In the genomic region with DNA sequence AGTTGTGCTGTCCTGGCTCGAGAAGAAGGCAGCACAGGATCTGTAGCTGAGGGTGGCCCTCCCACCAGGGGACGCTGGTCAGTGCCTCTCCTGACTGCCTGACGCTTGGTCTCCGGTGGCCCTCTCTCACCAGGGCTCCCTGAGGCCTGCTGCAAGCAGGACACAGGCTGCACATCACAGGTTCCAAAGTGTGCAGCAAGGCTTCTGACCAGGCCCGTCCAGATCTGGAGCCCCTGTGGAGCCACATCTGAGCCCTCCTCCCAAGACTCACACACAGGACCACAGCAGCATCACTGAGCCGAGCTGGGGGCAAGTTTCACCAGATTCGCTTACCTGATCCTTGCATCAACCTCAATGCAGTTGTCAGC, we compare ENCODE assay signal across 2 cellular contexts.
TF ChIP-seq lines count a peak whose summit lies in the region.

No MANE protein-coding gene starts in this region.

TF ChIP-seq in HepG2, 621 proteins besides CTCF, POLR2A, EP300 and RAD21:
- TF ChIP-seq TFDP2 (CRISPR knock-in tag; IDR thresholded peaks at IDR 0.05) (no peak), ZBTB21 (CRISPR knock-in tag; IDR thresholded peaks at IDR 0.05) (no peak), ZNF577 (CRISPR knock-in tag; IDR thresholded peaks at IDR 0.05; ENCODE audit: borderline replicate concordance, low read depth) (no peak), PLRG1 (conservative IDR thresholded peaks at IDR 0.05) (no peak), ZNF589 (CRISPR knock-in tag; conservative IDR thresholded peaks at IDR 0.05) (no peak), MAF1 (CRISPR knock-in tag; IDR thresholded peaks at IDR 0.05; ENCODE audit: borderline replicate concordance) (no peak), BATF2 (CRISPR knock-in tag; IDR thresholded peaks at IDR 0.05) (no peak), MED8 (CRISPR knock-in tag; IDR thresholded peaks at IDR 0.05; ENCODE audit: insufficient replicate concordance) (no peak), CBX2 (IDR thresholded peaks at IDR 0.05; ENCODE audit: low read depth, low read length) (no peak), CBX2 (CRISPR knock-in tag; IDR thresholded peaks at IDR 0.05; ENCODE audit: low read depth) (no peak), TGIF2 (CRISPR knock-in tag; IDR thresholded peaks at IDR 0.05) (no peak), ZFX (CRISPR knock-in tag; IDR thresholded peaks at IDR 0.05; ENCODE audit: low read depth) (no peak), MBD4 (IDR thresholded peaks at IDR 0.05; ENCODE audit: borderline replicate concordance, low read length) (no peak), KAT7 (CRISPR knock-in tag; IDR thresholded peaks at IDR 0.05; ENCODE audit: borderline replicate concordance) (no peak), THAP8 (CRISPR knock-in tag; IDR thresholded peaks at IDR 0.05; ENCODE audit: borderline replicate concordance) (no peak), HDAC2 (CRISPR knock-in tag; IDR thresholded peaks at IDR 0.05) (no peak)
- TF ChIP-seq, protein P1, sequence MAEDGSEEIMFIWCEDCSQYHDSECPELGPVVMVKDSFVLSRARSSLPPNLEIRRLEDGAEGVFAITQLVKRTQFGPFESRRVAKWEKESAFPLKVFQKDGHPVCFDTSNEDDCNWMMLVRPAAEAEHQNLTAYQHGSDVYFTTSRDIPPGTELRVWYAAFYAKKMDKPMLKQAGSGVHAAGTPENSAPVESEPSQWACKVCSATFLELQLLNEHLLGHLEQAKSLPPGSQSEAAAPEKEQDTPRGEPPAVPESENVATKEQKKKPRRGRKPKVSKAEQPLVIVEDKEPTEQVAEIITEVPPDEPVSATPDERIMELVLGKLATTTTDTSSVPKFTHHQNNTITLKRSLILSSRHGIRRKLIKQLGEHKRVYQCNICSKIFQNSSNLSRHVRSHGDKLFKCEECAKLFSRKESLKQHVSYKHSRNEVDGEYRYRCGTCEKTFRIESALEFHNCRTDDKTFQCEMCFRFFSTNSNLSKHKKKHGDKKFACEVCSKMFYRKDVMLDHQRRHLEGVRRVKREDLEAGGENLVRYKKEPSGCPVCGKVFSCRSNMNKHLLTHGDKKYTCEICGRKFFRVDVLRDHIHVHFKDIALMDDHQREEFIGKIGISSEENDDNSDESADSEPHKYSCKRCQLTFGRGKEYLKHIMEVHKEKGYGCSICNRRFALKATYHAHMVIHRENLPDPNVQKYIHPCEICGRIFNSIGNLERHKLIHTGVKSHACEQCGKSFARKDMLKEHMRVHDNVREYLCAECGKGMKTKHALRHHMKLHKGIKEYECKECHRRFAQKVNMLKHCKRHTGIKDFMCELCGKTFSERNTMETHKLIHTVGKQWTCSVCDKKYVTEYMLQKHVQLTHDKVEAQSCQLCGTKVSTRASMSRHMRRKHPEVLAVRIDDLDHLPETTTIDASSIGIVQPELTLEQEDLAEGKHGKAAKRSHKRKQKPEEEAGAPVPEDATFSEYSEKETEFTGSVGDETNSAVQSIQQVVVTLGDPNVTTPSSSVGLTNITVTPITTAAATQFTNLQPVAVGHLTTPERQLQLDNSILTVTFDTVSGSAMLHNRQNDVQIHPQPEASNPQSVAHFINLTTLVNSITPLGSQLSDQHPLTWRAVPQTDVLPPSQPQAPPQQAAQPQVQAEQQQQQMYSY (CRISPR knock-in tag; IDR thresholded peaks at IDR 0.05) = no peak

TF ChIP-seq in K562, 482 proteins besides CTCF, POLR2A, EP300 and RAD21:
- TF ChIP-seq ELK1 (CRISPR knock-in tag; IDR thresholded peaks at IDR 0.05) (no peak), ARHGAP35 (IDR thresholded peaks at IDR 0.05; ENCODE audit: partially characterized antibody) (no peak), ATF6 (CRISPR knock-in tag; IDR thresholded peaks at IDR 0.05) (no peak), TCF7 (IDR thresholded peaks at IDR 0.05; ENCODE audit: borderline replicate concordance) (no peak), SFPQ (IDR thresholded peaks at IDR 0.05; ENCODE audit: low read depth, low read length) (no peak), CBX8 (IDR thresholded peaks at IDR 0.05; ENCODE audit: borderline replicate concordance, extremely low read depth, low read depth, low read length, poor library complexity, severe bottlenecking) (no peak), DIDO1 (tag; IDR thresholded peaks at IDR 0.05; ENCODE audit: low read depth) (no peak), XRCC4 (IDR thresholded peaks at IDR 0.05; ENCODE audit: extremely low read depth, insufficient read depth, insufficient read length) (no peak), SNIP1 (IDR thresholded peaks at IDR 0.05; ENCODE audit: low read depth) (no peak), FOXK2 (conservative IDR thresholded peaks at IDR 0.05 in 1 of 2, IDR thresholded peaks at IDR 0.05 in 1 of 2; ENCODE audit: low read depth in 2 of 2) (no peak), EHMT2 (IDR thresholded peaks at IDR 0.05) (no peak), JUN (IDR thresholded peaks at IDR 0.05; ENCODE audit: borderline replicate concordance, low read depth, low read length) (no peak), JUN (CRISPR knock-in tag; IDR thresholded peaks at IDR 0.05; ENCODE audit: borderline replicate concordance) (no peak), SMARCE1 (IDR thresholded peaks at IDR 0.05) (no peak), ZNF253 (CRISPR knock-in tag; conservative IDR thresholded peaks at IDR 0.05) (no peak)
